ENCODE assay signal across 22 cellular contexts in the genomic region with DNA sequence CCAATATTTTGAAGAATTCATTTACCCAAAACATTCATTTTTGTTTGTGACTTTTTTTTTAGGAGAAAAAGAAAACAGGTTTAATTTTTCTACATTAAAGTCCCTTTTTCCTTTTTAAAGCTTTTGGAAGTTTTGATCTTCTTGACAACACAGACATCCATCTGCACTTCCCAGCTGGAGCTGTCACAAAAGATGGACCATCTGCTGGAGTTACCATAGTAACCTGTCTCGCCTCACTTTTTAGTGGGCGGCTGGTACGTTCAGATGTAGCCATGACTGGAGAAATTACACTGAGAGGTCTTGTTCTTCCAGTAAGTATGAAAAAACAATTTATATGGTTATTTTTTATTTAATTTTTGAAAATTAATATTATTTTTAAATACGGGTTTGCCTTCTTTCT. TPM values are rescaled to one million over a fixed set of nuclear protein-coding genes. Genes with fewer than 3 reads are reported as not detected.
A peak's percentile ranks its signal among the peaks of the same experiment; 100 is the strongest.
DNase-seq lines count a peak whose midpoint lies in the region; ATAC-seq, FAIRE-seq and TF ChIP-seq lines count a peak whose summit lies in the region.
"Had no signal": no experiment of that assay in that cellular context is flagged by ENCODE, and none has a peak within 500 bp of the region (broad histone marks: within the 10 kb centered on the region; RNA-seq: fewer than 3 reads in every experiment).

No MANE protein-coding gene starts in this region.

- no peak for TF ChIP-seq RAD21 in K562 (CRISPR knock-in tag; conservative IDR thresholded peaks at IDR 0.05 in 1 of 2, IDR thresholded peaks at IDR 0.05 in 1 of 2)

- H2BK5ac ChIP-seq in trophoblast cell (ENCODE audit: low read depth, low read length, poor library complexity): no peak overlapping the region

- no peak overlapping the region for H3K23ac ChIP-seq in trophoblast cell (ENCODE audit: low read length)

- H3K27ac ChIP-seq in K562 (ENCODE audit: extremely low read depth, low read depth, low read length): no peak overlapping the region
- no peak overlapping the region for H3K27ac ChIP-seq in trophoblast cell (ENCODE audit: low read depth, low read length)
- no peak overlapping the region for H3K27ac ChIP-seq in ascending aorta
- H3K27ac ChIP-seq: BLaER1 treated with 17β-estradiol and CSF1 and Interleukin-3, amounts not matched to agents 10 nM and 100 nM; Peyer's patch; sigmoid colon; uterus had no signal

- H3K9me1 ChIP-seq in K562 (ENCODE audit: control insufficient read depth, insufficient read depth, low read length): no peaks in the 10 kb centered on the region

- no peak overlapping the region for H2AK5ac ChIP-seq in trophoblast cell (ENCODE audit: low read length)

- no peak for FAIRE-seq in K562 (lab: Jason Lieb, UNC)
- FAIRE-seq: G401.6, kidney had no signal

- H3K4me3 ChIP-seq in K562: no peak overlapping the region
- no peak overlapping the region for H3K4me3 ChIP-seq in trophoblast cell (ENCODE audit: low read depth, low read length)
- no peak overlapping the region for H3K4me3 ChIP-seq in ascending aorta
- H3K4me3 ChIP-seq: BLaER1 treated with 17β-estradiol and CSF1 and Interleukin-3, amounts not matched to agents 10 nM and 100 nM; Peyer's patch; sigmoid colon; uterus had no signal

- H2BK12ac ChIP-seq in trophoblast cell (ENCODE audit: low read length): no peak overlapping the region

- no peak overlapping the region for H3K4ac ChIP-seq in trophoblast cell (ENCODE audit: low read depth, low read length)

- H4K20me1 ChIP-seq in K562 (replicated peaks; ENCODE audit: control insufficient read depth, insufficient read depth, low read length): no peaks in the 10 kb centered on the region

- H3K9me3 ChIP-seq in K562 (replicated peaks; ENCODE audit: control insufficient read depth, insufficient read depth, low read depth, low read length): no peaks in the 10 kb centered on the region
- H3K9me3 ChIP-seq in trophoblast cell (ENCODE audit: insufficient read depth, low read depth, low read length): no peaks in the 10 kb centered on the region
- H3K9me3 ChIP-seq in ascending aorta: no peaks in the 10 kb centered on the region
- H3K9me3 ChIP-seq: BLaER1 treated with 17β-estradiol and CSF1 and Interleukin-3, amounts not matched to agents 10 nM and 100 nM; Peyer's patch; sigmoid colon; uterus had no signal

- no peak for ATAC-seq in K562

- TF ChIP-seq CTCF in K562 (IDR thresholded peaks at IDR 0.05 in 2 of 3, conservative IDR thresholded peaks at IDR 0.05 in 1 of 3; ENCODE audit: insufficient read depth in 2 of 3, low read depth in 1 of 3, low read length in 3 of 3): no peak
- TF ChIP-seq CTCF in ascending aorta (IDR thresholded peaks at IDR 0.05): no peak

- H3K14ac ChIP-seq in trophoblast cell (ENCODE audit: low read length): no peak overlapping the region

- H4K12ac ChIP-seq in trophoblast cell (ENCODE audit: low read depth, low read length): no peak overlapping the region

- intact Hi-C loops in K562 (cut with micrococcal nuclease): no loop called here
- intact Hi-C loops in ascending aorta (cut with DNase I): no loop called here

- H3K79me2 ChIP-seq in K562 (ENCODE audit: control insufficient read depth, insufficient read depth, low read length) (no peaks in the 10 kb centered on the region), trophoblast cell (ENCODE audit: control insufficient read depth, insufficient read depth, low read length, poor library complexity) (no peaks in the 10 kb centered on the region)

- no TSS peak for BruUV-seq in K562 (replicated peaks; lab: Mats Ljungman, UMichigan)

- CTCF ChIA-PET in K562 (lab: Yijun Ruan, JAX; ENCODE audit: low intra/inter-chr PET ratio): interaction anchor here (0.7 kb wide), 1 partner anchor 194 kb away, joined by 6 read pairs; no protein-coding TSS in a partner anchor

- H3K4me2 ChIP-seq in K562 (ENCODE audit: insufficient read depth, low read length) (no peak overlapping the region), trophoblast cell (ENCODE audit: low read length) (no peak overlapping the region)
- H3K4me2 ChIP-seq: BLaER1 treated with 17β-estradiol and CSF1 and Interleukin-3, amounts not matched to agents 10 nM and 100 nM had no signal

- 94% methylated on average over 4 of the region's 4 CpGs for WGBS in K562 (ENCODE audit: insufficient coverage, low coverage, missing lambda C conversion rate)
- WGBS in trophoblast cell (ENCODE audit: extremely low coverage, insufficient coverage, insufficient read length): no CpG with 5 or more reads among the region's 4 CpGs

- H3K4me1 ChIP-seq in K562 (replicated peaks in 1 of 2; ENCODE audit: control insufficient read depth in 2 of 2, insufficient read depth in 2 of 2, low read length in 2 of 2) (peaks cover 0 to 3% of the 10 kb centered on the region in 2 experiments; a peak in 1 of 5 replicates), trophoblast cell (ENCODE audit: control insufficient read depth in 1 of 2, insufficient read depth in 2 of 2, low read length in 2 of 2) (no peaks in the 10 kb centered on the region), ascending aorta (no peaks in the 10 kb centered on the region)
- H3K4me1 ChIP-seq: Peyer's patch, sigmoid colon, uterus had no signal

- no peak overlapping the region for H3K18ac ChIP-seq in trophoblast cell (ENCODE audit: low read length)

- H4K91ac ChIP-seq in trophoblast cell (ENCODE audit: low read depth, low read length): no peak overlapping the region

- DNase-seq in DMS53 (lab: John Stamatoyannopoulos, UW): peak; percentile 12
- DNase-seq in DMS53 treated with DMSO at 0.1 percent for 48 hours (lab: John Stamatoyannopoulos, UW; ENCODE audit: unreplicated experiment): no peak
- DNase-seq in NCI-H1694 treated with DMSO at 0.1 percent for 48 hours (lab: John Stamatoyannopoulos, UW): peak; percentile 77
- DNase-seq in K562 (ENCODE audit: extremely low read depth in 1 of 4, low spot score in 3 of 4): no peak
- peak; percentile 17 for DNase-seq in myocyte (ENCODE audit: low read depth)
- DNase-seq in ACHN: no peak
- no peak for DNase-seq in trophoblast cell
- no peak for DNase-seq in ascending aorta (ENCODE audit: low spot score in 2 of 2)
- DNase-seq: 8988T; activated CD4-positive, alpha-beta T cell treated with anti-CD3 and anti-CD28 coated beads, Interleukin-2, amount 50 U/mL, for 4 hours; activated CD8-positive, alpha-beta memory T cell treated with anti-CD3 and anti-CD28 coated beads, Interleukin-2, amount 50 U/mL, for 48 hours; activated gamma-delta T cell; foreskin melanocyte; H7; kidney; MM.1S; NCI-H2029; Peyer's patch; sigmoid colon; uterus had no signal

- no peak for TF ChIP-seq POLR2A in K562 (conservative IDR thresholded peaks at IDR 0.05)

- H3K36me3 ChIP-seq in K562 (ENCODE audit: control insufficient read depth, insufficient read depth, low read length): peaks cover 69% of the 10 kb centered on the region
- peaks cover 29 to 30% of the 10 kb centered on the region in 2 experiments for H3K36me3 ChIP-seq in trophoblast cell (ENCODE audit: control insufficient read depth in 1 of 2, insufficient read depth in 2 of 2, low read length in 2 of 2)
- H3K36me3 ChIP-seq in ascending aorta: peaks cover 26 to 51% of the 10 kb centered on the region in 2 donors

- H2BK120ac ChIP-seq in trophoblast cell (ENCODE audit: insufficient read depth, low read length, poor library complexity): no peak overlapping the region

- H3K27me3 ChIP-seq in K562 (ENCODE audit: control insufficient read depth in 2 of 2, insufficient read depth in 2 of 2, low read length in 2 of 2) (no peaks in the 10 kb centered on the region), trophoblast cell (ENCODE audit: insufficient read depth, low read length) (no peaks in the 10 kb centered on the region), ascending aorta (no peaks in the 10 kb centered on the region)
- H3K27me3 ChIP-seq: BLaER1 treated with 17β-estradiol and CSF1 and Interleukin-3, amounts not matched to agents 10 nM and 100 nM; Peyer's patch; sigmoid colon; uterus had no signal

- H2AFZ ChIP-seq in K562 (ENCODE audit: low read depth, low read length): no peak overlapping the region
- H2AFZ ChIP-seq in trophoblast cell (ENCODE audit: insufficient read depth, low read length, poor library complexity): no peak overlapping the region

- POLR2A ChIA-PET in K562 (lab: Yijun Ruan, JAX): interaction anchor here (0.6 to 1.0 kb wide), 2 partner anchors 14 to 17 kb away, joined by 3 read pairs; no protein-coding TSS in a partner anchor

- in situ Hi-C loops in K562 (cut with MboI) (no loop called here), ACHN (cut with HindIII; ENCODE audit: low pct_ligation_motif_present, low pct_unique_long_range_greater_than_20kb, low sequenced_read_pairs) (no loop called here)

- H4K8ac ChIP-seq in trophoblast cell (ENCODE audit: low read depth, low read length): no peak overlapping the region

- no peak for TF ChIP-seq EP300 in K562 (IDR thresholded peaks at IDR 0.05; ENCODE audit: low read length)

- H3K9ac ChIP-seq in K562 (ENCODE audit: insufficient read depth in 1 of 2, low read depth in 2 of 2, low read length in 2 of 2) (no peak overlapping the region), trophoblast cell (ENCODE audit: low read length) (no peak overlapping the region)
- H3K9ac ChIP-seq: BLaER1 treated with 17β-estradiol and CSF1 and Interleukin-3, amounts not matched to agents 10 nM and 100 nM had no signal

- H3K79me1 ChIP-seq in trophoblast cell (ENCODE audit: low read length): no peaks in the 10 kb centered on the region

TF ChIP-seq in K562, 482 proteins besides CTCF, POLR2A, EP300 and RAD21 (continues in another document):
- no peak for TF ChIP-seq HDGF (IDR thresholded peaks at IDR 0.05)
- peak; percentile 57 for TF ChIP-seq RFX1 (IDR thresholded peaks at IDR 0.05)
- no peak for TF ChIP-seq ZBTB17 (CRISPR knock-in tag; IDR thresholded peaks at IDR 0.05)

RNA-seq across cellular contexts. Expression of a gene that starts 37.2 kb away (rescaled TPM):
- total RNA-seq in K562 (2011; cell fraction: chromatin; rRNA removed; ENCODE audit: low replicate concordance): 28.3 and 61.3 TPM in 2 replicates
- total RNA-seq in K562 (2011; cell fraction: nucleolus; rRNA removed): 17.8 and 25.7 TPM in 2 replicates
- 37.4 and 58.5 TPM in 2 replicates for total RNA-seq in K562 (2011; cell fraction: nucleoplasm; rRNA removed)
- 10.9 and 11.2 TPM in 2 replicates for total RNA-seq in K562 (2014; rRNA removed)
- 14.3 and 17.4 TPM in 2 replicates for total RNA-seq in K562 (2014; rRNA removed; fragmentation: Illumina TruSeq; extraction: Trizol)
- total RNA-seq in K562 (2015; rRNA removed; fragmentation: Illumina TruSeq; extraction: Trizol): 12.5 and 12.7 TPM in 2 replicates
- total RNA-seq in K562 (2021): 11.9 and 13.7 TPM in 2 replicates
- polyA plus RNA-seq in K562 (2011; rRNA removed): 11.7 and 13.0 TPM in 2 replicates
- polyA plus RNA-seq in K562 (2011; cell fraction: cytosol; rRNA removed): 9.5 and 11.8 TPM in 2 replicates
- 9.6 and 15.1 TPM in 2 replicates for polyA plus RNA-seq in K562 (2011; cell fraction: nucleus; rRNA removed)
- polyA plus RNA-seq in K562 (2012): 9.5 and 13.5 TPM in 2 replicates
- polyA plus RNA-seq in K562 (2014; fragmentation: Illumina TruSeq; extraction: Trizol): 13.1 and 13.5 TPM in 2 replicates
- 1 to 10 TPM; 4.1 to 6.5 TPM for polyA plus RNA-seq in K562 (2014; fragmentation: Nextera tagmentation; extraction: Ambion mirVana)
- polyA plus RNA-seq in K562 (2014; rRNA removed): 9.6 and 14.0 TPM in 2 replicates
- polyA minus RNA-seq in K562 (2011; rRNA and poly(A)+ RNA removed): 18.0 and 18.4 TPM in 2 replicates
- 6.7 and 9.7 TPM in 2 replicates for polyA minus RNA-seq in K562 (2011; cell fraction: cytosol; rRNA and poly(A)+ RNA removed)
- 9.2 and 18.0 TPM in 2 replicates for polyA minus RNA-seq in K562 (2011; cell fraction: nucleus; rRNA and poly(A)+ RNA removed)
- 24.6 and 26.6 TPM in 2 replicates for total RNA-seq in myocyte
- polyA plus RNA-seq in myocyte (2012): 16.0 TPM
- polyA plus RNA-seq in trophoblast cell (2013): 76.1 and 80.1 TPM in 2 replicates
- total RNA-seq in ascending aorta: 11.3 TPM

Comparison
In these comparisons a context has a peak if more than half of its experiments do, and no peak if none do; other contexts are left out.
1. DNase-seq: peak in DMS53 (single experiment), NCI-H1694 treated with DMSO at 0.1 percent for 48 hours (single experiment) and myocyte (single experiment); none in DMS53 treated with DMSO at 0.1 percent for 48 hours (single experiment), K562 (0 of 4), ACHN (single experiment), trophoblast cell (0 of 2) and ascending aorta (0 of 2).